Comparison of ENCODE assay signal across 25 cellular contexts in the genomic region with DNA sequence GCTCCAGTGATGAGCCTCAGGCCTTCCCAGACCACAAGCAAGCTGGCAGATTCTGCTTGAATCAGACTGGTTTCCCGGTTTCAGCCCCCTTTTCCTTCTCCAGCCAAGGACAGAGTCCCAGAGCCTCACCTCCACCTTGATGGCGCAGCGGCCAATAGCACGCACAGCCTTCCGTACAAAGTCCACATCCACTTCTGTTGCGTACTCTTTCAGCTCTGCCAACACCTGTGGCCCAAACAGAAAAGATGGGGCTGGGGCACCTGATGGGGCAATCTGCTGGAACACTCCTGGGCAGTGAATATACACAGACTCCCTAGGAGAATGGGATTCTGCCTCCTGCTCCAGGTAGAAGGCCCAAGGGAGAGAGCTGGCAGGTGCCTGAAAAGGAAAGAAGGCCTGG. TPM values are rescaled to one million over a fixed set of nuclear protein-coding genes. Genes with fewer than 3 reads are reported as not detected.
"Had no signal": no experiment of that assay in that cellular context is flagged by ENCODE, and none has a peak within 500 bp of the region (broad histone marks: within the 10 kb centered on the region; RNA-seq: fewer than 3 reads in every experiment).

No MANE protein-coding gene starts in this region.

- DNase-seq: activated CD4-positive, alpha-beta T cell treated with anti-CD3 and anti-CD28 coated beads for 4 hours; activated CD8-positive, alpha-beta memory T cell treated with anti-CD3 and anti-CD28 coated beads, Interleukin-2, amount 50 U/mL, for 4 hours; activated CD8-positive, alpha-beta T cell treated with anti-CD3 and anti-CD28 coated beads for 36 hours; activated T-cell treated with anti-CD3 and anti-CD28 coated beads, Interleukin-2, amount 50 U/mL, for 72 hours; Karpas-422; MM.1S; NCI-H1105; NCI-H1436; NCI-H1694 treated with DMSO at 0.1 percent for 48 hours; NCI-H2029 treated with DMSO at 0.1 percent for 48 hours; NCI-H345; NCI-H510A treated with DMSO at 0.1 percent for 48 hours; NCI-H69; NK-92 treated with Interleukin-12 subunit alpha and Interleukin-12 subunit beta, amount 100 ng/mL, for 24 hours; OCI-M1; Right ventricle myocardium superior had no signal

- H3K4me3 Mint-ChIP-seq: activated CD8-positive, alpha-beta T cell treated with anti-CD3 and anti-CD28 coated beads for 36 hours; activated naive CD4-positive, alpha-beta T cell treated with anti-CD3 and anti-CD28 coated beads, Interleukin-2, amount 50 U/mL, for 24 hours; activated T-cell treated with anti-CD3 and anti-CD28 coated beads, Interleukin-2, amount 50 U/mL, for 72 hours; brain; T-helper 1 cell treated with Interleukin-12 subunit alpha and Interleukin-12 subunit beta and Interleukin-4 antibody, amounts not matched to agents 30 μg/mL and 1 μg/mL, for 36 hours had no signal

- H3K9me3 Mint-ChIP-seq: activated CD8-positive, alpha-beta T cell treated with anti-CD3 and anti-CD28 coated beads for 36 hours; activated naive CD4-positive, alpha-beta T cell treated with anti-CD3 and anti-CD28 coated beads, Interleukin-2, amount 50 U/mL, for 24 hours; activated T-cell treated with anti-CD3 and anti-CD28 coated beads, Interleukin-2, amount 50 U/mL, for 72 hours; brain; T-helper 1 cell treated with Interleukin-12 subunit alpha and Interleukin-12 subunit beta and Interleukin-4 antibody, amounts not matched to agents 30 μg/mL and 1 μg/mL, for 36 hours had no signal

- H3K4me1 ChIP-seq: ascending aorta, SJSA1 had no signal

- H3K4me3 ChIP-seq: ascending aorta, K562, SJSA1 had no signal

- ATAC-seq: activated CD4-positive, CD25-positive, alpha-beta regulatory T cell treated with anti-CD3 and anti-CD28 coated beads, Interleukin-2, amount 50 U/mL, for 24 hours; activated CD8-positive, alpha-beta T cell treated with anti-CD3 and anti-CD28 coated beads for 36 hours; activated T-cell treated with anti-CD3 and anti-CD28 coated beads, Interleukin-2, amount 50 U/mL, for 72 hours; K562; Panc1 had no signal

- H3K9me3 ChIP-seq: ascending aorta, SJSA1 had no signal

- H3K27me3 Mint-ChIP-seq: activated CD8-positive, alpha-beta T cell treated with anti-CD3 and anti-CD28 coated beads for 36 hours; activated naive CD4-positive, alpha-beta T cell treated with anti-CD3 and anti-CD28 coated beads, Interleukin-2, amount 50 U/mL, for 24 hours; brain had no signal

- H3K4me1 Mint-ChIP-seq: activated naive CD4-positive, alpha-beta T cell treated with anti-CD3 and anti-CD28 coated beads, Interleukin-2, amount 50 U/mL, for 24 hours had no signal

- H3K27ac Mint-ChIP-seq: activated CD8-positive, alpha-beta T cell treated with anti-CD3 and anti-CD28 coated beads for 36 hours; activated naive CD4-positive, alpha-beta T cell treated with anti-CD3 and anti-CD28 coated beads, Interleukin-2, amount 50 U/mL, for 24 hours; activated T-cell treated with anti-CD3 and anti-CD28 coated beads, Interleukin-2, amount 50 U/mL, for 72 hours; brain; T-helper 1 cell treated with Interleukin-12 subunit alpha and Interleukin-12 subunit beta and Interleukin-4 antibody, amounts not matched to agents 30 μg/mL and 1 μg/mL, for 36 hours had no signal

- H3K27ac ChIP-seq: ascending aorta, RWPE1, SJSA1 had no signal

- H3K27me3 ChIP-seq: ascending aorta, SJSA1 had no signal

RNA-seq across cellular contexts. Expression of gene RASL10A, which starts 35.5 kb away (rescaled TPM):
- total RNA-seq: ascending aorta, SJSA1 had no signal
